Comparison of ENCODE assay signal across 8 cellular contexts in the genomic region with DNA sequence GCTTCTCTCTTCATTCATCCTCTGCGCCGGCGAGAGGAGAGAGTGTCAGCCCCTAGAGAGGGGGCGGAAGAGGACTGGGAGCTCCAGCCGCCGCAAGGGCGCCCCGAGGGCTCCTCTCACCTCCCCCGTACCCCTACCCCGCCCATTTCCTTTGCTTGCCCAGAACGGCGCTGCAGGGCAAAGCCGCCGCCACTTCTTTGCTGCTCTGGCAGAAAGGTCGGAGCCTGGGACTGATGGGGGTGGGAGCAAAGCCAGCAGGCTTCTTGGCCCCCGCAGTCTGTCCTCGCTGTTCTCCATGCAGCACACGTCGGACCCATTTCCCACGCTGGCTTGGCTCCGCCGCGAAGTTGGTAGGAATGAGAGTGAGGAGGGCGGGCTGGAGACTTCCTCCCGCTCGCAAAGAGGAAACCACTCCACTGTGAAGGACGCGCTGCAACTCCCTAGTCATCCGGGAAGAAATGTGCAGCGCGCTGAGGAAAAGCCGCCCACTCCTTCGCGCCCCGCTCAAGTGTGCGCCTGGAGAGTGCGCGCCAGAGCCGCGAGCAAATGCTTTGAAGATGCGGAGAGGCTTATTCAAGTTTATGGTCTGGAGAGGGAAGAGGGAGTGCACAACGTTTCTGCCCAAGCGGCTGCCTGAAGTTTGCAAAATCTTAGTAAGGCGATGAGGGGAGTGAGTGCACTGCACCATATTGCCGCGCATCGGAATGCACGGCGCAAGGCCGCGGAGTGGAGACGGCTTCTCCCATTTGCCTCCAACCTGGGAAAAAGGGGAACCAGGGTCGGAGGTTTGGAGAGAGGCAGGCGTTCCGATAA. TPM values are rescaled to one million over a fixed set of nuclear protein-coding genes. Genes with fewer than 3 reads are reported as not detected.
DNase-seq lines count a peak whose midpoint lies in the region; ATAC-seq and TF ChIP-seq lines count a peak whose summit lies in the region.

No MANE protein-coding gene starts in this region.

- intact Hi-C loops in mammary epithelial cell (cut with micrococcal nuclease): loop anchor here (2.0 to 10.0 kb wide), 5 partner anchors 327 to 1550 kb away; no protein-coding TSS in a partner anchor

- CTCF ChIA-PET in mammary epithelial cell (lab: Charles Lee; ENCODE audit: low non-redundant PET): no interaction called here

- BruUV-seq in mammary epithelial cell (replicated peaks; lab: Mats Ljungman, UMichigan): no TSS peak

- H3K4me3 ChIP-seq in BLaER1 (peak overlapping the region; percentile 69), mammary epithelial cell (replicated peaks in 1 of 3; ENCODE audit: insufficient read depth in 1 of 3, low read depth in 2 of 3, low read length in 3 of 3) (peak overlapping the region; percentile 79 to 89 (median 81)), skeletal muscle cell (ENCODE audit: low read depth, low read length) (peak overlapping the region; percentile 72)

- H3K27ac ChIP-seq in BLaER1 (no peak overlapping the region), mammary epithelial cell (ENCODE audit: insufficient read depth, low read depth, low read length) (no peak overlapping the region)

- under 1% methylated on average over 34 of the region's 55 CpGs for WGBS in mammary epithelial cell (ENCODE audit: low coverage, missing lambda C conversion rate)

- H3K9ac ChIP-seq in BLaER1: no peak overlapping the region
- H3K9ac ChIP-seq in mammary epithelial cell (ENCODE audit: insufficient read depth, low read length): no peak overlapping the region

- H3K27me3 ChIP-seq in BLaER1 (peaks cover 47% of the 10 kb centered on the region), mammary epithelial cell (ENCODE audit: insufficient read depth, low read length) (no peaks in the 10 kb centered on the region)

- in situ Hi-C loops in mammary epithelial cell (cut with MboI; ENCODE audit: low sequenced_read_pairs in 2 of 2): loop anchor here (10.0 to 25.0 kb wide), 4 partner anchors 345 to 957 kb away; no protein-coding TSS in a partner anchor

- H4K20me1 ChIP-seq in BLaER1 (peaks cover 19% of the 10 kb centered on the region), mammary epithelial cell (ENCODE audit: insufficient read depth, low read length) (no peaks in the 10 kb centered on the region)

- peak overlapping the region; percentile 95 for H2AFZ ChIP-seq in mammary epithelial cell (ENCODE audit: low read depth, low read length)

- H3K4me1 ChIP-seq in BLaER1: peaks cover 34% of the 10 kb centered on the region
- H3K4me1 ChIP-seq in mammary epithelial cell (ENCODE audit: insufficient read depth, low read length): peaks cover 22% of the 10 kb centered on the region

- peaks cover 16% of the 10 kb centered on the region; the same call in 1 of the 2 replicates for H3K9me3 ChIP-seq in BLaER1
- no peaks in the 10 kb centered on the region for H3K9me3 ChIP-seq in mammary epithelial cell (replicated peaks; ENCODE audit: insufficient read depth, low read length)

- H3K36me3 ChIP-seq in BLaER1 (no peaks in the 10 kb centered on the region), mammary epithelial cell (ENCODE audit: insufficient read depth, low read length) (no peaks in the 10 kb centered on the region)

- dilution Hi-C loops in mammary epithelial cell (cut with HindIII; ENCODE audit: low sequenced_read_pairs): no loop called here

- H3K4me2 ChIP-seq in BLaER1: peak overlapping the region; percentile 96
- H3K4me2 ChIP-seq in mammary epithelial cell (ENCODE audit: insufficient read depth, low read depth, low read length): peak overlapping the region; percentile 99

- ATAC-seq in GM19467 (IDR thresholded peaks at IDR 0.05; ENCODE audit: unreplicated experiment) (peak; percentile 46), HG02981 (IDR thresholded peaks at IDR 0.05; ENCODE audit: unreplicated experiment) (no peak)

- TF ChIP-seq CTCF in mammary epithelial cell (conservative IDR thresholded peaks at IDR 0.05 in 1 of 2, IDR thresholded peaks at IDR 0.05 in 1 of 2; ENCODE audit: extremely low read depth in 1 of 2, insufficient read depth in 1 of 2, low read depth in 1 of 2, low read length in 2 of 2): no peak

- peaks cover 10% of the 10 kb centered on the region for H3K79me2 ChIP-seq in mammary epithelial cell (ENCODE audit: insufficient read depth, low read length)

- DNase-seq in NOMO-1 treated with DMSO at 0.1 percent for 48 hours (lab: John Stamatoyannopoulos, UW; ENCODE audit: unreplicated experiment) (peak; percentile 52), mammary epithelial cell (peak; percentile 69), iPS-NIHi7 (ENCODE audit: extremely low spot score) (peak; percentile 63), skeletal muscle cell (ENCODE audit: low read depth) (peak; percentile 56), NAMALWA (ENCODE audit: low spot score) (no peak)

RNA-seq across cellular contexts. Expression of gene PCDH7, which starts 2.8 kb away (rescaled TPM):
- 10 to 100 TPM; 22.6 to 94.5 TPM for total RNA-seq in mammary epithelial cell
- 15.1 TPM for polyA plus RNA-seq in mammary epithelial cell
- polyA minus RNA-seq in mammary epithelial cell: 40.4 TPM
